ENCODE assay signal across 13 cellular contexts in the genomic region with DNA sequence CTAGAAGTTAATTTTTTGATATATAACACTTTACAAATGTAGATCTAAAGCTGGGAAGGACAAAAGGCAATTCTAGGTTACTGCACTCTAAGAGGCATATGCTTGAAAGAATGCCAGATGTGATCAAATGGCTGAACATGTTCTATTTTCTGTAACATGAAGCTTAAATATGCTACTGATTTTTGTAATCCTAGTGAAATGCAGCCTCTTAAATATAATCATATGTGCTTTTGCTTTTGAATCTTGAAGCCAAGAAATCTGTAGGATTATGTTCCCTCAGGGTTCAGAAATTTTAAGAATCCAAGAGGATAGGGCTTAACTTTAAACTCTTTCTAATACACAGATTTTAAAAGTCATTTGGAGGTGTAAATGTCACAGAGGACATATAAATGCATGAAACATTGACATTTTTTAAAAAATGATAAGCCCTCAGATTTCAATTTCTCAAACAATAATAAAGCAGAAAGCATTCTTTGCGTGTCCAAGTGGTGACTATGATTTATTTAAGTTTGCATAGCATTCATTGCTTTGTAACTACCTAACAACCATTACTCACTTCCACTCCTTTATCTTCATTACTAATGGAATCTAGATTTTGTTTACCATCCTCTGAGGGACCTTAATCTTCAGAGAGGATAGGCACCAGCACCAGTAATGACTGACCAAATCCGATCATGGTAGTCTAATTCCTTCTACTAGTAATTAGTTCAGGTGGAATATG.
A peak's percentile ranks its signal among the peaks of the same experiment; 100 is the strongest.
DNase-seq lines count a peak whose midpoint lies in the region; ATAC-seq, FAIRE-seq and TF ChIP-seq lines count a peak whose summit lies in the region.
"Had no signal": no experiment of that assay in that cellular context is flagged by ENCODE, and none has a peak within 500 bp of the region (broad histone marks: within the 10 kb centered on the region; RNA-seq: fewer than 3 reads in every experiment).

No MANE protein-coding gene starts in this region.

- H3K9me3 ChIP-seq in A549 (no peaks in the 10 kb centered on the region), Peyer's patch (no peaks in the 10 kb centered on the region)

- no peaks in the 10 kb centered on the region for H3K27me3 ChIP-seq in Peyer's patch

- TF ChIP-seq EP300 in A549 (IDR thresholded peaks at IDR 0.05) = peak in 1 of 2 experiments; percentile 17; a peak in 1 of 5 replicates

- 4% methylated on average over 2 of the region's 2 CpGs for WGBS in A549 (ENCODE audit: missing lambda C conversion rate)

- H3K4me1 ChIP-seq in A549 (peaks cover 28% of the 10 kb centered on the region), Peyer's patch (no peaks in the 10 kb centered on the region)

- DNase-seq in A549 (ENCODE audit: low read depth in 1 of 2, low spot score in 1 of 2) = peak in 1 of 2 experiments; percentile 53
- peak; percentile 84 for DNase-seq in HFF-Myc (ENCODE audit: extremely low read depth, low read depth)
- peak; percentile 45 for DNase-seq in inferior parietal cortex (ENCODE audit: extremely low spot score)
- no peak for DNase-seq in cortex of kidney (lab: John Stamatoyannopoulos, UW)
- no peak for DNase-seq in activated T-cell treated with anti-CD3 and anti-CD28 coated beads, Interleukin-2, amount 50 U/mL, for 1 hour
- no peak for DNase-seq in Peyer's patch
- DNase-seq: NCI-H1436 treated with DMSO at 0.1 percent for 48 hours; stimulated activated CD4-positive, alpha-beta T cell treated with anti-CD3 and anti-CD28 coated beads, Interleukin-4, amount 100 ng/mL, for 24 hours had no signal

- POLR2A ChIA-PET in A549 (lab: Yijun Ruan, JAX) = no interaction called here

- no peak overlapping the region for H3K4me3 ChIP-seq in A549
- no peak overlapping the region for H3K4me3 ChIP-seq in HFF-Myc (replicated peaks; ENCODE audit: low read depth, low read length)
- H3K4me3 ChIP-seq in Peyer's patch = no peak overlapping the region

- H3K27ac ChIP-seq in A549 (peak overlapping the region; percentile 54 to 56), Peyer's patch (no peak overlapping the region)

- peak; percentile 36 for FAIRE-seq in A549 (lab: Jason Lieb, UNC)
- FAIRE-seq: GM19239 had no signal

- CTCF ChIA-PET in A549 (lab: Yijun Ruan, JAX) = interaction anchor here (0.5 to 2.7 kb wide), 7 partner anchors 8 to 459 kb away, joined by 3 to 12 read pairs (median 4); no protein-coding TSS in a partner anchor

- TF ChIP-seq RAD21 in A549 (conservative IDR thresholded peaks at IDR 0.05 in 1 of 2, IDR thresholded peaks at IDR 0.05 in 1 of 2) = no peak

- ATAC-seq in A549 = peak; percentile 65 to 84; a peak in 4 of 6 replicates
- ATAC-seq in SK-N-SH treated with all-trans-retinoic acid at 6 μM for 48 hours = peak; percentile 89
- no peak for ATAC-seq in HG02938 (IDR thresholded peaks at IDR 0.05; ENCODE audit: unreplicated experiment)
- ATAC-seq: activated CD4-positive, CD25-positive, alpha-beta regulatory T cell treated with anti-CD3 and anti-CD28 coated beads, Interleukin-2, amount 50 U/mL, for 24 hours; activated T-helper 17 cell treated with anti-CD3 and anti-CD28 coated beads, Interleukin-2, amount 50 U/mL, for 72 hours had no signal

- peak overlapping the region; percentile 45 for H3K4me2 ChIP-seq in A549

- TF ChIP-seq POLR2A in A549 (IDR thresholded peaks at IDR 0.05; ENCODE audit: low read length) = no peak
- TF ChIP-seq POLR2A in Peyer's patch (IDR thresholded peaks at IDR 0.05) = no peak

- no peaks in the 10 kb centered on the region for H3K36me3 ChIP-seq in Peyer's patch

- no peak for TF ChIP-seq CTCF in A549 (IDR thresholded peaks at IDR 0.05)
- TF ChIP-seq CTCF in HFF-Myc (IDR thresholded peaks at IDR 0.05; ENCODE audit: low read depth, low read length, missing control alignments) = no peak
- TF ChIP-seq CTCF in Peyer's patch (IDR thresholded peaks at IDR 0.05) = no peak

TF ChIP-seq in A549, 52 proteins besides CTCF, POLR2A, EP300 and RAD21 (continues in another document):
- no peak for TF ChIP-seq BHLHE40 (IDR thresholded peaks at IDR 0.05; ENCODE audit: low read depth, low read length)
- TF ChIP-seq, protein P1, sequence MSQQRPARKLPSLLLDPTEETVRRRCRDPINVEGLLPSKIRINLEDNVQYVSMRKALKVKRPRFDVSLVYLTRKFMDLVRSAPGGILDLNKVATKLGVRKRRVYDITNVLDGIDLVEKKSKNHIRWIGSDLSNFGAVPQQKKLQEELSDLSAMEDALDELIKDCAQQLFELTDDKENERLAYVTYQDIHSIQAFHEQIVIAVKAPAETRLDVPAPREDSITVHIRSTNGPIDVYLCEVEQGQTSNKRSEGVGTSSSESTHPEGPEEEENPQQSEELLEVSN (IDR thresholded peaks at IDR 0.05; ENCODE audit: borderline replicate concordance, low read depth) = no peak
- TF ChIP-seq, protein P2, sequence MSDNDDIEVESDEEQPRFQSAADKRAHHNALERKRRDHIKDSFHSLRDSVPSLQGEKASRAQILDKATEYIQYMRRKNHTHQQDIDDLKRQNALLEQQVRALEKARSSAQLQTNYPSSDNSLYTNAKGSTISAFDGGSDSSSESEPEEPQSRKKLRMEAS (IDR thresholded peaks at IDR 0.05) = peak; percentile 20; the same call in 1 of the 2 replicates
- TF ChIP-seq JUNB (IDR thresholded peaks at IDR 0.05) = peak; percentile 66
- peak in 1 of 2 experiments; percentile 55; a peak in 1 of 4 replicates for TF ChIP-seq CEBPB (IDR thresholded peaks at IDR 0.05)
- TF ChIP-seq, protein P3, sequence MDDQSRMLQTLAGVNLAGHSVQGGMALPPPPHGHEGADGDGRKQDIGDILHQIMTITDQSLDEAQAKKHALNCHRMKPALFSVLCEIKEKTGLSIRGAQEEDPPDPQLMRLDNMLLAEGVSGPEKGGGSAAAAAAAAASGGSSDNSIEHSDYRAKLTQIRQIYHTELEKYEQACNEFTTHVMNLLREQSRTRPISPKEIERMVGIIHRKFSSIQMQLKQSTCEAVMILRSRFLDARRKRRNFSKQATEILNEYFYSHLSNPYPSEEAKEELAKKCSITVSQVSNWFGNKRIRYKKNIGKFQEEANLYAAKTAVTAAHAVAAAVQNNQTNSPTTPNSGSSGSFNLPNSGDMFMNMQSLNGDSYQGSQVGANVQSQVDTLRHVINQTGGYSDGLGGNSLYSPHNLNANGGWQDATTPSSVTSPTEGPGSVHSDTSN (IDR thresholded peaks at IDR 0.05) = no peak
- peak; percentile 39; the same call in 1 of the 2 replicates for TF ChIP-seq HOXB5 (CRISPR knock-in tag; IDR thresholded peaks at IDR 0.05)
- TF ChIP-seq, protein P4, sequence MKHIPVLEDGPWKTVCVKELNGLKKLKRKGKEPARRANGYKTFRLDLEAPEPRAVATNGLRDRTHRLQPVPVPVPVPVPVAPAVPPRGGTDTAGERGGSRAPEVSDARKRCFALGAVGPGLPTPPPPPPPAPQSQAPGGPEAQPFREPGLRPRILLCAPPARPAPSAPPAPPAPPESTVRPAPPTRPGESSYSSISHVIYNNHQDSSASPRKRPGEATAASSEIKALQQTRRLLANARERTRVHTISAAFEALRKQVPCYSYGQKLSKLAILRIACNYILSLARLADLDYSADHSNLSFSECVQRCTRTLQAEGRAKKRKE (CRISPR knock-in tag; IDR thresholded peaks at IDR 0.05; ENCODE audit: low read depth) = no peak
- no peak for TF ChIP-seq ESRRA (IDR thresholded peaks at IDR 0.05; ENCODE audit: borderline replicate concordance, low read length)
- peak; percentile 63; the same call in 1 of the 2 replicates for TF ChIP-seq FOSL2 (IDR thresholded peaks at IDR 0.05)
- peak; percentile 77 for TF ChIP-seq FOSL2 (CRISPR knock-in tag; IDR thresholded peaks at IDR 0.05)

TF ChIP-seq in SK-N-SH treated with all-trans-retinoic acid at 6 μM for 48 hours, 23 proteins besides CTCF, POLR2A, EP300 and RAD21 (continues in another document):
- TF ChIP-seq ZNF8 (CRISPR knock-in tag; IDR thresholded peaks at IDR 0.05) = no peak
- no peak; the same call in 1 of the 2 replicates for TF ChIP-seq ZFP3 (CRISPR knock-in tag; IDR thresholded peaks at IDR 0.05)
- TF ChIP-seq GLIS3 (CRISPR knock-in tag; IDR thresholded peaks at IDR 0.05) = no peak
- peak; percentile 82; the same call in 1 of the 2 replicates for TF ChIP-seq ESRRG (CRISPR knock-in tag; IDR thresholded peaks at IDR 0.05)
- TF ChIP-seq BACH2 (CRISPR knock-in tag; IDR thresholded peaks at IDR 0.05; ENCODE audit: borderline replicate concordance) = no peak
- TF ChIP-seq, protein P5, sequence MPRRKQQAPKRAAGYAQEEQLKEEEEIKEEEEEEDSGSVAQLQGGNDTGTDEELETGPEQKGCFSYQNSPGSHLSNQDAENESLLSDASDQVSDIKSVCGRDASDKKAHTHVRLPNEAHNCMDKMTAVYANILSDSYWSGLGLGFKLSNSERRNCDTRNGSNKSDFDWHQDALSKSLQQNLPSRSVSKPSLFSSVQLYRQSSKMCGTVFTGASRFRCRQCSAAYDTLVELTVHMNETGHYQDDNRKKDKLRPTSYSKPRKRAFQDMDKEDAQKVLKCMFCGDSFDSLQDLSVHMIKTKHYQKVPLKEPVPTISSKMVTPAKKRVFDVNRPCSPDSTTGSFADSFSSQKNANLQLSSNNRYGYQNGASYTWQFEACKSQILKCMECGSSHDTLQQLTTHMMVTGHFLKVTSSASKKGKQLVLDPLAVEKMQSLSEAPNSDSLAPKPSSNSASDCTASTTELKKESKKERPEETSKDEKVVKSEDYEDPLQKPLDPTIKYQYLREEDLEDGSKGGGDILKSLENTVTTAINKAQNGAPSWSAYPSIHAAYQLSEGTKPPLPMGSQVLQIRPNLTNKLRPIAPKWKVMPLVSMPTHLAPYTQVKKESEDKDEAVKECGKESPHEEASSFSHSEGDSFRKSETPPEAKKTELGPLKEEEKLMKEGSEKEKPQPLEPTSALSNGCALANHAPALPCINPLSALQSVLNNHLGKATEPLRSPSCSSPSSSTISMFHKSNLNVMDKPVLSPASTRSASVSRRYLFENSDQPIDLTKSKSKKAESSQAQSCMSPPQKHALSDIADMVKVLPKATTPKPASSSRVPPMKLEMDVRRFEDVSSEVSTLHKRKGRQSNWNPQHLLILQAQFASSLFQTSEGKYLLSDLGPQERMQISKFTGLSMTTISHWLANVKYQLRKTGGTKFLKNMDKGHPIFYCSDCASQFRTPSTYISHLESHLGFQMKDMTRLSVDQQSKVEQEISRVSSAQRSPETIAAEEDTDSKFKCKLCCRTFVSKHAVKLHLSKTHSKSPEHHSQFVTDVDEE (CRISPR knock-in tag; IDR thresholded peaks at IDR 0.05) = no peak
- TF ChIP-seq ZNF565 (CRISPR knock-in tag; conservative IDR thresholded peaks at IDR 0.05; ENCODE audit: low read depth) = no peak

Comparison
In these comparisons a context has a peak if more than half of its experiments do, and no peak if none do; other contexts are left out.
1. DNase-seq: peak in HFF-Myc (single experiment) and inferior parietal cortex (single experiment); none in cortex of kidney (single experiment), activated T-cell treated with anti-CD3 and anti-CD28 coated beads, Interleukin-2, amount 50 U/mL, for 1 hour (single experiment) and Peyer's patch (0 of 3).
2. H3K27ac ChIP-seq: peak in A549 (2 of 2); none in Peyer's patch (0 of 4).